1 cellular context compared by ENCODE assay signal in the genomic region with DNA sequence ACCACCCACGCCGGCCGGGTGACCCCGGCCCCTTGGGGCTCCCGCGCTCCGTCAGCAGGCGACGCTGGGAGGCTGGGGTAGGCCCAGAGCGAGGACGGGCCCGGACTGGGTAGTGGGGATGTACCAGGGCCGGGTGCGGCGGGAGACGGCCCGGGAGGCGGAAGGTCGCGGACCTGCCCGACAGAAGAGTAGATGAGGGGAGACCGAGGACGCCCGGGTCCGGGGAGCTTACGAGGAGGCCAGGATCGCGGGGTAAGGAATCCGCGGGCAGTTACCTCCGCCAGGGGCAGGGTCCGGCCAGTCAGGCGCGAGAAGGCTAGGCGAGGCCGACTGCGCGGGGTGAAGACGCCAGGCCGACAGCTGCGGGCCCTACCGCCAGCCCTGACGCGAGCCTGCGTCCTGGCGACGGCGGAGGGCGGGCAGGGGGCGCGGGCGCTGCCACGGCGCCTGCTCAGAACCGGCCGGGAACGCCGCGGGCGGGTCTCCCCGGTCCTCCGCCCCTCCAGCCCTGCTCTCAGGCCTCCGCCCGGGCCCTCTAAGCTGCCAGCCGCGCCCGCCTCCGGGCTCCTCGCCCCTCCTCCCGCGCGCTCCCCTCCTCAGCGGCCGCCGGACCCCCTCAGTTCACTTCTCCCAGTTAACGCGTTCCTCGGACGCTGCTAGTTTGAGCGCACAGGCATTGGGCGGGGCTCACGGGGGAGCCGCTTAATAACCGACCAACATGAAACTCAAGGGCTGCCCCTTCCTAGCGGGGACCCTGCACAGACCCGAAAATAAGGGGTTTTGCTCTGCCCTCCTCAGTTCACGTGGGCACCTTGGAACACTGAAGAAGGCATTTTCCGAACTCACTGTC.
A peak's percentile ranks its signal among the peaks of the same experiment; 100 is the strongest.
TF ChIP-seq lines count a peak whose summit lies in the region.

CPLANE1 (minus strand) TSS at position 407 of the 850 bp plus-strand sequence. CDS start 1,678 bp downstream, outside the sequence.

TF ChIP-seq in HepG2, 621 proteins besides CTCF, POLR2A, EP300 and RAD21 (continued from another document and continues in another):
- TF ChIP-seq SNAPC4 (CRISPR knock-in tag; IDR thresholded peaks at IDR 0.05) (no peak), ZNF746 (CRISPR knock-in tag; IDR thresholded peaks at IDR 0.05) (0 out of 2 replicates have a peak, but pooled peaks have one; percentile 22), JUNB (CRISPR knock-in tag; IDR thresholded peaks at IDR 0.05; ENCODE audit: borderline replicate concordance) (no peak), ZNF850 (CRISPR knock-in tag; conservative IDR thresholded peaks at IDR 0.05) (no peak), ZNF124 (CRISPR knock-in tag; IDR thresholded peaks at IDR 0.05) (no peak; the same call in 1 of the 2 replicates), HOXD1 (CRISPR knock-in tag; IDR thresholded peaks at IDR 0.05) (peak; percentile 55; the same call in 1 of the 2 replicates), POLR2AphosphoS5 (IDR thresholded peaks at IDR 0.05; ENCODE audit: low read depth, low read length) (peak; percentile 51), MLXIP (CRISPR knock-in tag; IDR thresholded peaks at IDR 0.05; ENCODE audit: borderline replicate concordance) (no peak), TBX3 (IDR thresholded peaks at IDR 0.05; ENCODE audit: borderline replicate concordance) (no peak), ZNF12 (CRISPR knock-in tag; IDR thresholded peaks at IDR 0.05) (peak; percentile 33; the same call in 1 of the 2 replicates), ZMAT5 (CRISPR knock-in tag; IDR thresholded peaks at IDR 0.05; ENCODE audit: borderline replicate concordance, low read depth) (no peak), U2AF1 (optimal IDR thresholded peaks at IDR 0.05; ENCODE audit: low read depth, low read length) (no peak), SP1 (IDR thresholded peaks at IDR 0.05) (no peak), SP1 (CRISPR knock-in tag; IDR thresholded peaks at IDR 0.05) (no peak; the same call in 1 of the 2 replicates), REXO4 (CRISPR knock-in tag; IDR thresholded peaks at IDR 0.05; ENCODE audit: borderline replicate concordance) (0 out of 2 replicates have a peak, but pooled peaks have one; percentile 36), ZSCAN30 (CRISPR knock-in tag; IDR thresholded peaks at IDR 0.05) (no peak), ZNF781 (CRISPR knock-in tag; IDR thresholded peaks at IDR 0.05; ENCODE audit: borderline replicate concordance, not compliant biosample characterization) (no peak), ZNF350 (CRISPR knock-in tag; IDR thresholded peaks at IDR 0.05; ENCODE audit: borderline replicate concordance, low read depth) (no peak), ZBED4 (CRISPR knock-in tag; IDR thresholded peaks at IDR 0.05; ENCODE audit: borderline replicate concordance) (peak; percentile 61; the same call in 1 of the 2 replicates), NFRKB (IDR thresholded peaks at IDR 0.05) (no peak), ZNF780A (CRISPR knock-in tag; IDR thresholded peaks at IDR 0.05) (no peak), ZNF558 (CRISPR knock-in tag; IDR thresholded peaks at IDR 0.05; ENCODE audit: borderline replicate concordance) (no peak), CAMTA2 (CRISPR knock-in tag; IDR thresholded peaks at IDR 0.05; ENCODE audit: borderline replicate concordance) (no peak), ZBTB20 (CRISPR knock-in tag; IDR thresholded peaks at IDR 0.05; ENCODE audit: borderline replicate concordance, low read depth) (no peak), ZNF660 (CRISPR knock-in tag; IDR thresholded peaks at IDR 0.05; ENCODE audit: borderline replicate concordance, low read depth) (no peak)
- TF ChIP-seq, protein P1, sequence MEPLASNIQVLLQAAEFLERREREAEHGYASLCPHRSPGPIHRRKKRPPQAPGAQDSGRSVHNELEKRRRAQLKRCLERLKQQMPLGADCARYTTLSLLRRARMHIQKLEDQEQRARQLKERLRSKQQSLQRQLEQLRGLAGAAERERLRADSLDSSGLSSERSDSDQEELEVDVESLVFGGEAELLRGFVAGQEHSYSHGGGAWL (CRISPR knock-in tag; IDR thresholded peaks at IDR 0.05): peak; percentile 45; the same call in 1 of the 2 replicates
- TF ChIP-seq, protein P2, sequence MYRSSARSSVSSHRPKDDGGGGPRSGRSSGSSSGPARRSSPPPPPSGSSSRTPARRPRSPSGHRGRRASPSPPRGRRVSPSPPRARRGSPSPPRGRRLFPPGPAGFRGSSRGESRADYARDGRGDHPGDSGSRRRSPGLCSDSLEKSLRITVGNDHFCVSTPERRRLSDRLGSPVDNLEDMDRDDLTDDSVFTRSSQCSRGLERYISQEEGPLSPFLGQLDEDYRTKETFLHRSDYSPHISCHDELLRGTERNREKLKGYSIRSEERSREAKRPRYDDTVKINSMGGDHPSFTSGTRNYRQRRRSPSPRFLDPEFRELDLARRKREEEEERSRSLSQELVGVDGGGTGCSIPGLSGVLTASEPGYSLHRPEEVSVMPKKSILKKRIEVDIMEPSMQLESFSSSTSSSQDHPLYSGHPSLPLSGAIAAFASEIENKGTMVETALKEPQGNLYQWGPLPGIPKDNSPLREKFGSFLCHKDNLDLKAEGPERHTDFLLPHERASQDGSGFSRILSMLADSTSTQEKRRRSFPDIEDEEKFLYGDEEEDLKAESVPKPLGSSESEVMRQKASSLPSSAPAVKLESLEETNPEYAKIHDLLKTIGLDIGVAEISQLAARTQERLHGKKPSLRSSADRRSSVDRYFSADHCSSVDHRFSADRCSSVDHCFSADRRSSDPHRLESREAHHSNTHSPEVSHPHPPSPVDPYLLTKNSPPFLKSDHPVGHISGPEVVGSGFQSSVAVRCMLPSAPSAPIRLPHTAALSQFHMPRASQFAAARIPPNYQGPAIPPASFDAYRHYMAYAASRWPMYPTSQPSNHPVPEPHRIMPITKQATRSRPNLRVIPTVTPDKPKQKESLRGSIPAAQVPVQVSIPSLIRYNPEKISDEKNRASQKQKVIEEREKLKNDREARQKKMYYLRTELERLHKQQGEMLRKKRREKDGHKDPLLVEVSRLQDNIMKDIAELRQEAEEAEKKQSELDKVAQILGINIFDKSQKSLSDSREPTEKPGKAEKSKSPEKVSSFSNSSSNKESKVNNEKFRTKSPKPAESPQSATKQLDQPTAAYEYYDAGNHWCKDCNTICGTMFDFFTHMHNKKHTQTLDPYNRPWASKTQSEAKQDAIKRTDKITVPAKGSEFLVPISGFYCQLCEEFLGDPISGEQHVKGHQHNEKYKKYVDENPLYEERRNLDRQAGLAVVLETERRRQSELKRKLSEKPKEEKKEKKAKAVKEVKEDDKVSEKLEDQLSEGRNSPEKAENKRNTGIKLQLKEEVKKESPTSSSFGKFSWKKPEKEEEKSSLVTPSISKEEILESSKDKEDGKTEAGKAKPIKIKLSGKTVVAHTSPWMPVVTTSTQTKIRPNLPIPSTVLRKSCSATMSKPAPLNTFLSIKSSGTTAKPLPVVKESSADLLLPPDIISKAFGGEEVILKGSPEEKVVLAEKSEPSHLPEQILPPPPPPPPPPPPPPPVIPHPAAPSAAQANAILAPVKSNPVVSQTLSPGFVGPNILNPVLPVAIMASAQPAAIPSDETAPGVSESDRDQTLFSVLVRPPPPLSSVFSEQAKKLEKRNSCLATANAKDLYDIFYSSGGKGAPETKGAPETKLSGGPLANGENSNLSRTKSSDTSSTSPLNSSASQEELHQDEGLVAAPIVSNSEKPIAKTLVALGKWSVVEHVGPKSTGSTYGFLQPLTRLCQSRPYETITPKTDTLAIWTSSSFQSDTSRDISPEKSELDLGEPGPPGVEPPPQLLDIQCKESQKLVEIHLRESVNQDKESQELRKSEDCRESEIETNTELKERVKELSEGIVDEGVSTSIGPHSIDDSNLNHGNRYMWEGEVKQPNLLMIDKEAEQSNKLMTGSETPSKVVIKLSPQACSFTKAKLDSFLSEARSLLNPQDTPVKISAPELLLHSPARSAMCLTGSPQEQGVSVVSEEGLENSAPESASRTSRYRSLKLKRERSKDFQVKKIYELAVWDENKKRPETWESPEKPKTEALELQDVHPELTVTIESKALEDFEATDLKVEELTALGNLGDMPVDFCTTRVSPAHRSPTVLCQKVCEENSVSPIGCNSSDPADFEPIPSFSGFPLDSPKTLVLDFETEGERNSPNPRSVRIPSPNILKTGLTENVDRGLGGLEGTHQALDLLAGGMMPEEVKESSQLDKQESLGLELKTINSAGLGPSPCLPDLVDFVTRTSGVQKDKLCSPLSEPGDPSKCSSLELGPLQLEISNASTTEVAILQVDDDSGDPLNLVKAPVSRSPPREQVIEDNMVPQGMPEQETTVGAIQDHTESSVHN (CRISPR knock-in tag; IDR thresholded peaks at IDR 0.05): no peak
